In the genomic region with DNA sequence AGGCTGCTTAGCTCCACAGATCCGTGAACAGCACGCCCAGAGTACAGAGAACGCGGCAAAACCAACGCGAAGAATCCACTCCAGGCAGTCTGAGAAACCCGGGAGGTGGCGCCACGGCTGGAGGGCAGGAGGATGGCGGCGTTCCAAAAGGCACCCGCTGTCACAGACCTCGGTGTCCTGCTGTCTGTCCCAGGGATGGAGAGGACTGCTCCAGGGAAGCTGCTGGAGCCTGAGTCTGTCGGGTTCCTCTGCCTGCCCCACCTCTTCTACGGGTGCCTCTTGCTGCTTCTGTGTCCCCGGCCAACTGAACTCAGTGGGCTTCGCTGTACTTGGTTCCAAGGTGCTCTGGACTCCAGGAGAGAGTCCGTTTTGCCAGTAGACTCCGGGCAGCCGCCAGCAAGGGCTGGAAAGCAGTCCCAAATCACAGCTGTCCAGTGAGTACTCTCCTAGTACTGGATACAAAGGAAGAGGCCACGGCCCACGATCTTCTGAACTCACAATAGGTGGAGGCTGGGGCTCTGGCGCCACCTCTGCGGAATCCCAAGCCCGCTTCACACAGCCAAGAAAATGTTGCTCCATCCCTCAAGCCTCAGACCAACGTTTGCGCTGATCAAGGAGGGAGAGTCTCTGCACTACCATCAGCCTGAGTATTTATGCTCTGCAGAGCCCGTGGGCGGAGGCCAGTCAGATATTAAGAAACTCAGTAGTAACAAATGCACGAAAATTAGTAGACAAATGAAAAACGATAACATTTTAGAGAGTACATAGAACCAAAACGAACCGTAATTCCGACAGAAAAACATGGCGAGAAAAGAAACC, we compare ENCODE assay signal across 8 cellular contexts. TPM values are rescaled to one million over a fixed set of nuclear protein-coding genes. Genes with fewer than 3 reads are reported as not detected.
A peak's percentile ranks its signal among the peaks of the same experiment; 100 is the strongest.
DNase-seq lines count a peak whose midpoint lies in the region; ATAC-seq and TF ChIP-seq lines count a peak whose summit lies in the region.

No MANE protein-coding gene starts in this region.

- in situ Hi-C loops in Caki2 (cut with HindIII; ENCODE audit: low pct_unique_long_range_greater_than_20kb, low sequenced_read_pairs): no loop called here

- H3K9me3 ChIP-seq in HEK293 (ENCODE audit: control insufficient read depth, insufficient read depth, low read depth, low read length): no peaks in the 10 kb centered on the region

- ATAC-seq in GM21367 (IDR thresholded peaks at IDR 0.05; ENCODE audit: unreplicated experiment): no peak

- H3K36me3 ChIP-seq in HEK293 (ENCODE audit: control insufficient read depth in 2 of 2, insufficient read depth in 1 of 2, low read length in 2 of 2): no peaks in the 10 kb centered on the region

- POLR2A ChIA-PET in HEK293 (lab: Yijun Ruan, JAX): interaction anchor here (0.5 to 3.2 kb wide), 6 partner anchors 20 to 274 kb away, joined by 3 to 34 read pairs (median 4); a partner anchor contains a TSS

- DNase-seq in Caki2 (ENCODE audit: low read depth) (peak; percentile 80), NCI-H226 (peak; percentile 65), ecto neural progenitor cell (ENCODE audit: low spot score) (peak; percentile 75), mesothelial cell of epicardium (ENCODE audit: low spot score in 2 of 2, unreplicated experiment in 2 of 2) (peak in 1 of 2 experiments; percentile 65)
- DNase-seq in activated CD4-positive, alpha-beta T cell treated with anti-CD3 and anti-CD28 coated beads for 48 hours: peak; percentile 78

- peaks cover 37% of the 10 kb centered on the region for H3K4me1 Mint-ChIP-seq in mesothelial cell of epicardium
- H3K4me1 Mint-ChIP-seq in stimulated activated naive CD8-positive, alpha-beta T cell treated with anti-CD3 and anti-CD28 coated beads, Interleukin-15, Interleukin-2, amounts not matched to agents 100 ng/mL and 50 ng/mL, for 24 hours (ENCODE audit: low read depth): peaks cover 65% of the 10 kb centered on the region

- peak overlapping the region; percentile 48 for H3K4me3 ChIP-seq in HEK293 (ENCODE audit: low read depth, low read length)

- H3K9me3 Mint-ChIP-seq in mesothelial cell of epicardium: no peaks in the 10 kb centered on the region
- no peaks in the 10 kb centered on the region for H3K9me3 Mint-ChIP-seq in stimulated activated naive CD8-positive, alpha-beta T cell treated with anti-CD3 and anti-CD28 coated beads, Interleukin-15, Interleukin-2, amounts not matched to agents 100 ng/mL and 50 ng/mL, for 24 hours

- H3K27me3 Mint-ChIP-seq in mesothelial cell of epicardium (ENCODE audit: low read depth): peaks cover 86% of the 10 kb centered on the region
- no peaks in the 10 kb centered on the region for H3K27me3 Mint-ChIP-seq in stimulated activated naive CD8-positive, alpha-beta T cell treated with anti-CD3 and anti-CD28 coated beads, Interleukin-15, Interleukin-2, amounts not matched to agents 100 ng/mL and 50 ng/mL, for 24 hours

- TF ChIP-seq CTCF in HEK293 (tag by site-specific recombination; IDR thresholded peaks at IDR 0.05): peak; percentile 80
- no peak for TF ChIP-seq CTCF in mesothelial cell of epicardium (IDR thresholded peaks at IDR 0.05; ENCODE audit: unreplicated experiment)

- peak overlapping the region; percentile 71 for H3K4me3 Mint-ChIP-seq in mesothelial cell of epicardium
- peak overlapping the region; percentile 91 for H3K4me3 Mint-ChIP-seq in stimulated activated naive CD8-positive, alpha-beta T cell treated with anti-CD3 and anti-CD28 coated beads, Interleukin-15, Interleukin-2, amounts not matched to agents 100 ng/mL and 50 ng/mL, for 24 hours

- H3K36me3 Mint-ChIP-seq in mesothelial cell of epicardium: no peaks in the 10 kb centered on the region
- H3K36me3 Mint-ChIP-seq in stimulated activated naive CD8-positive, alpha-beta T cell treated with anti-CD3 and anti-CD28 coated beads, Interleukin-15, Interleukin-2, amounts not matched to agents 100 ng/mL and 50 ng/mL, for 24 hours (ENCODE audit: low read depth): no peaks in the 10 kb centered on the region

- CTCF ChIA-PET in HEK293 (lab: Yijun Ruan, JAX): interaction anchor here (0.5 to 3.1 kb wide), 10 partner anchors 12 to 1247 kb away, joined by 3 to 19 read pairs (median 4); no protein-coding TSS in a partner anchor

- H3K27ac Mint-ChIP-seq in mesothelial cell of epicardium: peak overlapping the region; percentile 79
- H3K27ac Mint-ChIP-seq in stimulated activated naive CD8-positive, alpha-beta T cell treated with anti-CD3 and anti-CD28 coated beads, Interleukin-15, Interleukin-2, amounts not matched to agents 100 ng/mL and 50 ng/mL, for 24 hours: peak overlapping the region; percentile 99

- no peaks in the 10 kb centered on the region for H3K4me1 ChIP-seq in HEK293 (ENCODE audit: control insufficient read depth, insufficient read depth, low read length)

- H3K27ac ChIP-seq in HEK293 (ENCODE audit: extremely low read depth, low read depth, low read length): peak overlapping the region; percentile 84

TF ChIP-seq in HEK293, 187 proteins besides CTCF, POLR2A, EP300 and RAD21 (continues in another document):
- TF ChIP-seq, protein P1, sequence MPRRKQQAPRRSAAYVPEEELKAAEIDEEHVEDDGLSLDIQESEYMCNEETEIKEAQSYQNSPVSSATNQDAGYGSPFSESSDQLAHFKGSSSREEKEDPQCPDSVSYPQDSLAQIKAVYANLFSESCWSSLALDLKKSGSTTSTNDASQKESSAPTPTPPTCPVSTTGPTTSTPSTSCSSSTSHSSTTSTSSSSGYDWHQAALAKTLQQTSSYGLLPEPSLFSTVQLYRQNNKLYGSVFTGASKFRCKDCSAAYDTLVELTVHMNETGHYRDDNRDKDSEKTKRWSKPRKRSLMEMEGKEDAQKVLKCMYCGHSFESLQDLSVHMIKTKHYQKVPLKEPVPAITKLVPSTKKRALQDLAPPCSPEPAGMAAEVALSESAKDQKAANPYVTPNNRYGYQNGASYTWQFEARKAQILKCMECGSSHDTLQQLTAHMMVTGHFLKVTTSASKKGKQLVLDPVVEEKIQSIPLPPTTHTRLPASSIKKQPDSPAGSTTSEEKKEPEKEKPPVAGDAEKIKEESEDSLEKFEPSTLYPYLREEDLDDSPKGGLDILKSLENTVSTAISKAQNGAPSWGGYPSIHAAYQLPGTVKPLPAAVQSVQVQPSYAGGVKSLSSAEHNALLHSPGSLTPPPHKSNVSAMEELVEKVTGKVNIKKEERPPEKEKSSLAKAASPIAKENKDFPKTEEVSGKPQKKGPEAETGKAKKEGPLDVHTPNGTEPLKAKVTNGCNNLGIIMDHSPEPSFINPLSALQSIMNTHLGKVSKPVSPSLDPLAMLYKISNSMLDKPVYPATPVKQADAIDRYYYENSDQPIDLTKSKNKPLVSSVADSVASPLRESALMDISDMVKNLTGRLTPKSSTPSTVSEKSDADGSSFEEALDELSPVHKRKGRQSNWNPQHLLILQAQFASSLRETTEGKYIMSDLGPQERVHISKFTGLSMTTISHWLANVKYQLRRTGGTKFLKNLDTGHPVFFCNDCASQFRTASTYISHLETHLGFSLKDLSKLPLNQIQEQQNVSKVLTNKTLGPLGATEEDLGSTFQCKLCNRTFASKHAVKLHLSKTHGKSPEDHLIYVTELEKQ (tag by site-specific recombination; IDR thresholded peaks at IDR 0.05; ENCODE audit: borderline replicate concordance): 0 out of 2 replicates have a peak, but pooled peaks have one; percentile 14
- peak; percentile 42; the same call in 1 of the 2 replicates for TF ChIP-seq GFI1B (tag by site-specific recombination; IDR thresholded peaks at IDR 0.05)
- peak; percentile 19; the same call in 1 of the 2 replicates for TF ChIP-seq SP3 (tag by site-specific recombination; IDR thresholded peaks at IDR 0.05)
- TF ChIP-seq ZBTB20 (tag by site-specific recombination; IDR thresholded peaks at IDR 0.05): peak; percentile 82
- TF ChIP-seq ZNF561 (tag by site-specific recombination; IDR thresholded peaks at IDR 0.05; ENCODE audit: borderline replicate concordance): peak; percentile 47; the same call in 1 of the 2 replicates
- peak; percentile 66; the same call in 1 of the 2 replicates for TF ChIP-seq ZNF660 (tag by site-specific recombination; IDR thresholded peaks at IDR 0.05)
- TF ChIP-seq ZSCAN16 (tag by site-specific recombination; IDR thresholded peaks at IDR 0.05): 0 out of 2 replicates have a peak, but pooled peaks have one; percentile 2
- TF ChIP-seq ZFP69B (tag by site-specific recombination; IDR thresholded peaks at IDR 0.05): peak; percentile 31; the same call in 1 of the 2 replicates
- TF ChIP-seq, protein P2, sequence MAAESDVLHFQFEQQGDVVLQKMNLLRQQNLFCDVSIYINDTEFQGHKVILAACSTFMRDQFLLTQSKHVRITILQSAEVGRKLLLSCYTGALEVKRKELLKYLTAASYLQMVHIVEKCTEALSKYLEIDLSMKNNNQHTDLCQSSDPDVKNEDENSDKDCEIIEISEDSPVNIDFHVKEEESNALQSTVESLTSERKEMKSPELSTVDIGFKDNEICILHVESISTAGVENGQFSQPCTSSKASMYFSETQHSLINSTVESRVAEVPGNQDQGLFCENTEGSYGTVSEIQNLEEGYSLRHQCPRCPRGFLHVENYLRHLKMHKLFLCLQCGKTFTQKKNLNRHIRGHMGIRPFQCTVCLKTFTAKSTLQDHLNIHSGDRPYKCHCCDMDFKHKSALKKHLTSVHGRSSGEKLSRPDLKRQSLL (tag by site-specific recombination; IDR thresholded peaks at IDR 0.05): peak; percentile 77; the same call in 1 of the 2 replicates
- 0 out of 2 replicates have a peak, but pooled peaks have one; percentile 15 for TF ChIP-seq TCF7L2 (IDR thresholded peaks at IDR 0.05; ENCODE audit: borderline replicate concordance, low read depth, low read length)
- peak; percentile 53 for TF ChIP-seq ZBTB48 (tag by site-specific recombination; IDR thresholded peaks at IDR 0.05)
- TF ChIP-seq IKZF3 (tag by site-specific recombination; IDR thresholded peaks at IDR 0.05): peak; percentile 88

RNA-seq across cellular contexts. Expression of a gene that starts 0.4 kb away (rescaled TPM):
- total RNA-seq in Caki2 (2014; rRNA removed; shearing (Covaris generic); ENCODE audit: low replicate concordance): 1.7 TPM in 1 of 2 replicates, not detected in the other
- 1.4 to 1.9 TPM (median 1.7 TPM) in 3 replicates for total RNA-seq in mesothelial cell of epicardium
